In the genomic region with DNA sequence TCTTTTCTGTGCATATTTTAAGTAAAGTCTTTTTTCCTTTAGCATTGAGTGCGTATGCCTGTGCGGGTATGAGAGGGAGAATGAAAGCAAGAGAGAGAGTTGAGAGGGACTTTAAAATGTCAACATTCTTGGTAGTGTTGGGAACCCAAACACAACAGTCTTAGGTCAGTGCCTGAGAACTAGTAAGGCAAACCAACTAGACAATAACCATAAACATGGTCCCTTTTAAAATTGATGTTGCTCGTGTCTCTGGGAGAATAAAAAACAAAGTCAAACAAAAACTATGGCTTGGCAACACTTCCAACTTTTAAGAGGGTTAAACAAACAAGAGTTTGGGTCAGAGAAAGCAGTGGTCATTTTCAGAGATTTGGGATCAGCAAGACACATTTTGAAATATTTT, we compare ENCODE assay signal across 1 cellular context.
TF ChIP-seq lines count a peak whose summit lies in the region.

No MANE protein-coding gene starts in this region.

TF ChIP-seq in HepG2, 621 proteins besides CTCF, POLR2A, EP300 and RAD21 (continued from another document):
- TF ChIP-seq LRRFIP1 (CRISPR knock-in tag; conservative IDR thresholded peaks at IDR 0.05) (no peak), MED1 (CRISPR knock-in tag; IDR thresholded peaks at IDR 0.05) (no peak), GABPA (IDR thresholded peaks at IDR 0.05; ENCODE audit: low read depth, low read length) (no peak), GABPA (CRISPR knock-in tag; IDR thresholded peaks at IDR 0.05; ENCODE audit: low read depth) (no peak), PREB (CRISPR knock-in tag; IDR thresholded peaks at IDR 0.05) (no peak), CENPX (CRISPR knock-in tag; IDR thresholded peaks at IDR 0.05) (no peak)
